20 cellular contexts compared by ENCODE assay signal in genomic region chr11:120214581-120214980, GRCh38. TPM values are rescaled to one million over a fixed set of nuclear protein-coding genes. Genes with fewer than 3 reads are reported as not detected.
DNase-seq lines count a peak whose midpoint lies in the region; ATAC-seq and TF ChIP-seq lines count a peak whose summit lies in the region.
"Had no signal": no experiment of that assay in that cellular context is flagged by ENCODE, and none has a peak within 500 bp of the region (broad histone marks: within the 10 kb centered on the region; RNA-seq: fewer than 3 reads in every experiment).

No MANE protein-coding gene starts in this region.

- H3K27ac Mint-ChIP-seq in natural killer cell: no peak overlapping the region
- H3K27ac Mint-ChIP-seq in natural killer cell treated with Interleukin-12 subunit alpha and Interleukin-12 subunit beta and Interleukin-15 and Interleukin-18, amount 100 ng/mL, for 72 hours: no peak overlapping the region
- H3K27ac Mint-ChIP-seq: CD8-positive, alpha-beta T cell; H9 had no signal

- peak; percentile 22 for TF ChIP-seq POLR2A in right lobe of liver (IDR thresholded peaks at IDR 0.05)
- no peak for TF ChIP-seq POLR2A in spleen (IDR thresholded peaks at IDR 0.05)

- H3K4me1 Mint-ChIP-seq in natural killer cell: peaks cover 14 to 21% of the 10 kb centered on the region in 2 donors
- H3K4me1 Mint-ChIP-seq in natural killer cell treated with Interleukin-12 subunit alpha and Interleukin-12 subunit beta and Interleukin-15 and Interleukin-18, amount 100 ng/mL, for 72 hours (ENCODE audit: low read depth in 2 of 2): peaks cover 11 to 14% of the 10 kb centered on the region in 2 donors

- H3K4me3 ChIP-seq in right lobe of liver (peak overlapping the region in 2 of 3 donors; percentile 9 to 90), spleen (peak overlapping the region in 2 of 8 donors; percentile 78 to 88)
- H3K4me3 ChIP-seq: A549, BLaER1, GM12878 had no signal

- no peak for TF ChIP-seq CTCF in natural killer cell (IDR thresholded peaks at IDR 0.05)
- TF ChIP-seq CTCF in right lobe of liver (IDR thresholded peaks at IDR 0.05): no peak
- TF ChIP-seq CTCF in spleen (IDR thresholded peaks at IDR 0.05 in 8 of 11, conservative IDR thresholded peaks at IDR 0.05 in 3 of 11): no peak

- H3K4me3 Mint-ChIP-seq in natural killer cell: peak overlapping the region; percentile 28
- H3K4me3 Mint-ChIP-seq in natural killer cell treated with Interleukin-12 subunit alpha and Interleukin-12 subunit beta and Interleukin-15 and Interleukin-18, amount 100 ng/mL, for 72 hours: no peak overlapping the region
- H3K4me3 Mint-ChIP-seq: CD8-positive, alpha-beta T cell; H9 had no signal

- DNase-seq in natural killer cell (no peak), right lobe of liver (no peak), spleen (no peak), DMS153 treated with DMSO at 0.1 percent for 48 hours (lab: John Stamatoyannopoulos, UW; ENCODE audit: unreplicated experiment) (no peak)
- no peak for DNase-seq in natural killer cell treated with Interleukin-12 subunit alpha and Interleukin-12 subunit beta and Interleukin-15 and Interleukin-18, amount 100 ng/mL, for 72 hours (ENCODE audit: low spot score)
- DNase-seq: Calu3; CD8-positive, alpha-beta T cell; DMS53; EL; H9; NCI-H1105; NCI-H2081 treated with DMSO at 0.1 percent for 48 hours had no signal

- ATAC-seq in natural killer cell (no peak), right lobe of liver (no peak), HG02642 (IDR thresholded peaks at IDR 0.05; ENCODE audit: poor library complexity, unreplicated experiment) (no peak), GM18867 (IDR thresholded peaks at IDR 0.05; ENCODE audit: unreplicated experiment) (no peak)
- no peak for ATAC-seq in natural killer cell treated with Interleukin-12 subunit alpha and Interleukin-12 subunit beta and Interleukin-15 and Interleukin-18, amount 100 ng/mL, for 72 hours
- ATAC-seq: A549; CD8-positive, alpha-beta T cell; GM12878; Right ventricle myocardium inferior had no signal

- H3K27me3 ChIP-seq in right lobe of liver (no peaks in the 10 kb centered on the region), spleen (replicated peaks in 1 of 7) (peaks cover 0 to 24% (median 0%) of the 10 kb centered on the region in 7 donors)
- H3K27me3 ChIP-seq: BLaER1 had no signal

- H3K27ac ChIP-seq in right lobe of liver: peak overlapping the region; percentile 9 to 73 (median 19)
- peak overlapping the region in 5 of 8 donors; percentile 51 to 85 (median 68) for H3K27ac ChIP-seq in spleen
- H3K27ac ChIP-seq: A549, BLaER1 had no signal

- peaks cover 0 to 75% (median 35%) of the 10 kb centered on the region in 4 donors for H3K4me1 ChIP-seq in right lobe of liver
- H3K4me1 ChIP-seq in spleen: peaks cover 8 to 96% (median 53%) of the 10 kb centered on the region in 6 donors

- intact Hi-C loops in natural killer cell (cut with micrococcal nuclease): no loop called here
- intact Hi-C loops in right lobe of liver (cut with DNase I): no loop called here
- intact Hi-C loops in spleen (cut with DNase I; ENCODE audit: low total_unique reads): no loop called here

- H3K9me3 ChIP-seq in right lobe of liver: no peaks in the 10 kb centered on the region
- H3K9me3 ChIP-seq in spleen: no peaks in the 10 kb centered on the region
- H3K9me3 ChIP-seq: A549, BLaER1 had no signal

- peaks cover 0 to 17% (median 0%) of the 10 kb centered on the region in 4 donors for H3K36me3 ChIP-seq in right lobe of liver
- peaks cover 0 to 21% (median 0%) of the 10 kb centered on the region in 6 donors for H3K36me3 ChIP-seq in spleen

- H3K9me3 Mint-ChIP-seq in natural killer cell: no peaks in the 10 kb centered on the region
- H3K9me3 Mint-ChIP-seq in natural killer cell treated with Interleukin-12 subunit alpha and Interleukin-12 subunit beta and Interleukin-15 and Interleukin-18, amount 100 ng/mL, for 72 hours: no peaks in the 10 kb centered on the region
- H3K9me3 Mint-ChIP-seq: CD8-positive, alpha-beta T cell; H9 had no signal

- H3K36me3 Mint-ChIP-seq in natural killer cell: no peaks in the 10 kb centered on the region
- no peaks in the 10 kb centered on the region for H3K36me3 Mint-ChIP-seq in natural killer cell treated with Interleukin-12 subunit alpha and Interleukin-12 subunit beta and Interleukin-15 and Interleukin-18, amount 100 ng/mL, for 72 hours

- H3K27me3 Mint-ChIP-seq in natural killer cell (ENCODE audit: low read depth in 2 of 2): peaks cover 6 to 9% of the 10 kb centered on the region in 2 donors
- H3K27me3 Mint-ChIP-seq in natural killer cell treated with Interleukin-12 subunit alpha and Interleukin-12 subunit beta and Interleukin-15 and Interleukin-18, amount 100 ng/mL, for 72 hours: peaks cover 0 to 5% of the 10 kb centered on the region in 2 donors

- WGBS in right lobe of liver (ENCODE audit: insufficient coverage, low coverage, low lambda C conversion rate, missing lambda C conversion rate): 38% methylated on average over 5 of the region's 7 CpGs
- 79 to 90% (median 84%) methylated on average over 7 of the region's 7 CpGs for WGBS in spleen, 5 donors

RNA-seq across cellular contexts. Expression of gene OAF, which starts 3.7 kb away (rescaled TPM):
- total RNA-seq in natural killer cell: 1 to 10 TPM; 2.8 to 5.1 (median 3.8) TPM
- total RNA-seq in natural killer cell treated with Interleukin-12 subunit alpha and Interleukin-12 subunit beta and Interleukin-15 and Interleukin-18, amount 100 ng/mL, for 72 hours: 1 to 10 TPM; 1.1 to 1.9 TPM
- 100 to 1,000 TPM; 199 to 271 (median 220) TPM for total RNA-seq in right lobe of liver
- 100 to 1,000 TPM in 1 of 7 donors, 10 to 100 TPM in 6; 28.3 to 148 (median 82.6) TPM for total RNA-seq in spleen
- 10 to 100 TPM; 10.6 to 44.1 (median 20.5) TPM for polyA plus RNA-seq in spleen

RNA-seq across cellular contexts. Expression of gene POU2F3, which starts 25.4 kb away (rescaled TPM):
- not detected for total RNA-seq in natural killer cell
- total RNA-seq in natural killer cell treated with Interleukin-12 subunit alpha and Interleukin-12 subunit beta and Interleukin-15 and Interleukin-18, amount 100 ng/mL, for 72 hours: not detected
- total RNA-seq in right lobe of liver: not detected
- total RNA-seq in spleen: under 1 TPM in 3 of 7 donors, not detected in 4; 0.22 to 0.27 (median 0.26) TPM
- under 1 TPM; 0.04 to 0.16 (median 0.05) TPM for polyA plus RNA-seq in spleen
- total RNA-seq: CD8-positive, alpha-beta T cell; LHCN-M2; NCI-H460 had no signal
- polyA plus RNA-seq: A549 had no signal

Comparison
In these comparisons a context has a peak if more than half of its experiments do, and no peak if none do; other contexts are left out.
1. RNA of gene OAF, which starts 3.7 kb away (total RNA-seq): 199 to 271 TPM in right lobe of liver and 28.3 to 148 TPM in spleen; 2.8 to 5.1 TPM in natural killer cell and 1.1 to 1.9 TPM in natural killer cell treated with Interleukin-12 subunit alpha and Interleukin-12 subunit beta and Interleukin-15 and Interleukin-18, amount 100 ng/mL, for 72 hours; every median in the first group is over 4 times any median in the second.